ENCODE assay signal across 1 cellular context in genomic region chr19:977058-977464, GRCh38.
TF ChIP-seq lines count a peak whose summit lies in the region.

No MANE protein-coding gene starts in this region.

TF ChIP-seq in H1, 55 proteins besides CTCF, POLR2A, EP300 and RAD21:
- TF ChIP-seq CHD1 (IDR thresholded peaks at IDR 0.05; ENCODE audit: low read depth, low read length) = no peak
- TF ChIP-seq ZNF274 (IDR thresholded peaks at IDR 0.05; ENCODE audit: borderline replicate concordance, extremely low read depth, low read length) = no peak
- TF ChIP-seq, protein P1, sequence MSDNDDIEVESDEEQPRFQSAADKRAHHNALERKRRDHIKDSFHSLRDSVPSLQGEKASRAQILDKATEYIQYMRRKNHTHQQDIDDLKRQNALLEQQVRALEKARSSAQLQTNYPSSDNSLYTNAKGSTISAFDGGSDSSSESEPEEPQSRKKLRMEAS (IDR thresholded peaks at IDR 0.05) = no peak
- TF ChIP-seq EGR1 (IDR thresholded peaks at IDR 0.05; ENCODE audit: borderline replicate concordance, low read depth, low read length) = no peak
- TF ChIP-seq SIX5 (IDR thresholded peaks at IDR 0.05; ENCODE audit: low read depth, low read length) = no peak
